9 cellular contexts compared by ENCODE assay signal in genomic region chr4:114132830-114133229, GRCh38.
A peak's percentile ranks its signal among the peaks of the same experiment; 100 is the strongest.
DNase-seq lines count a peak whose midpoint lies in the region; ATAC-seq and TF ChIP-seq lines count a peak whose summit lies in the region.
"Had no signal": no experiment of that assay in that cellular context is flagged by ENCODE, and none has a peak within 500 bp of the region (broad histone marks: within the 10 kb centered on the region; RNA-seq: fewer than 3 reads in every experiment).

No MANE protein-coding gene starts in this region.

- no peaks in the 10 kb centered on the region for H3K9me3 ChIP-seq in BE2C
- no peaks in the 10 kb centered on the region for H3K9me3 ChIP-seq in psoas muscle

- peak; percentile 81 for ATAC-seq in GM19372 (IDR thresholded peaks at IDR 0.05; ENCODE audit: low read depth, unreplicated experiment)
- no peak for ATAC-seq in psoas muscle

- DNase-seq in BE2C (peak; percentile 25), KBM-7 (peak; percentile 3), fibroblast of pulmonary artery (ENCODE audit: low read depth) (peak; percentile 14), psoas muscle (no peak), AG08395 (ENCODE audit: low spot score) (no peak), head of caudate nucleus (no peak), NCI-H1417 treated with DMSO at 0.1 percent for 48 hours (lab: John Stamatoyannopoulos, UW) (no peak)
- DNase-seq: NCI-H1105 treated with DMSO at 0.1 percent for 48 hours had no signal

- H3K27ac ChIP-seq in psoas muscle, result no peak overlapping the region

- H3K4me3 ChIP-seq in BE2C (ENCODE audit: low read depth, low read length) (no peak overlapping the region), fibroblast of pulmonary artery (replicated peaks; ENCODE audit: low read depth, low read length) (no peak overlapping the region), psoas muscle (no peak overlapping the region)

- in situ Hi-C loops in KBM-7 (cut with MboI; ENCODE audit: low pct_unique_long_range_greater_than_20kb, low sequenced_read_pairs), result no loop called here

- no peaks in the 10 kb centered on the region for H3K4me1 ChIP-seq in BE2C
- no peaks in the 10 kb centered on the region for H3K4me1 ChIP-seq in psoas muscle

- 77 to 83% (median 78%) methylated on average over 2 of the region's 2 CpGs for WGBS in psoas muscle, 3 donors

- no peaks in the 10 kb centered on the region for H3K27me3 ChIP-seq in BE2C
- no peaks in the 10 kb centered on the region for H3K27me3 ChIP-seq in psoas muscle (ENCODE audit: insufficient read depth in 3 of 3, low read length in 2 of 3)

- intact Hi-C loops in psoas muscle (cut with DNase I), result no loop called here
- intact Hi-C loops in head of caudate nucleus (cut with DNase I), result no loop called here

- TF ChIP-seq CTCF in BE2C (IDR thresholded peaks at IDR 0.05; ENCODE audit: low read depth, low read length), result peak; percentile 57
- TF ChIP-seq CTCF in fibroblast of pulmonary artery (IDR thresholded peaks at IDR 0.05; ENCODE audit: low read length, missing control alignments), result peak; percentile 41
- no peak for TF ChIP-seq CTCF in psoas muscle (IDR thresholded peaks at IDR 0.05)

- no peaks in the 10 kb centered on the region for H3K36me3 ChIP-seq in BE2C
- H3K36me3 ChIP-seq in psoas muscle (ENCODE audit: insufficient read depth in 1 of 2, low read depth in 1 of 2), result no peaks in the 10 kb centered on the region

Comparison
In these comparisons a context has a peak if more than half of its experiments do, and no peak if none do; other contexts are left out.
1. DNase-seq: peak in BE2C (single experiment), KBM-7 (single experiment) and fibroblast of pulmonary artery (single experiment); none in psoas muscle (0 of 2), AG08395 (single experiment), head of caudate nucleus (0 of 42) and NCI-H1417 treated with DMSO at 0.1 percent for 48 hours (single experiment).